Comparison of ENCODE assay signal across 1 cellular context in genomic region chr2:32063310-32064020, GRCh38.
TF ChIP-seq lines count a peak whose summit lies in the region.

TSS of gene SPAST (plus strand) at chr2:32063556. CDS start at chr2:32063832, 276 bp downstream.

TF ChIP-seq in HepG2, 621 proteins besides CTCF, POLR2A, EP300 and RAD21 (continued from another document and continues in another):
- TF ChIP-seq TFDP1 (CRISPR knock-in tag; IDR thresholded peaks at IDR 0.05; ENCODE audit: borderline replicate concordance) = peak; percentile 66
- 0 out of 2 replicates have a peak, but pooled peaks have one; percentile 59 for TF ChIP-seq CREBL2 (CRISPR knock-in tag; IDR thresholded peaks at IDR 0.05; ENCODE audit: borderline replicate concordance)
- no peak; the same call in 1 of the 2 replicates for TF ChIP-seq TSC22D2 (CRISPR knock-in tag; IDR thresholded peaks at IDR 0.05; ENCODE audit: borderline replicate concordance)
- peak; percentile 80 for TF ChIP-seq ZNF883 (CRISPR knock-in tag; IDR thresholded peaks at IDR 0.05; ENCODE audit: not compliant biosample characterization)
- 0 out of 2 replicates have a peak, but pooled peaks have one; percentile 60 for TF ChIP-seq ZZZ3 (CRISPR knock-in tag; IDR thresholded peaks at IDR 0.05; ENCODE audit: borderline replicate concordance)
- no peak for TF ChIP-seq REXO4 (CRISPR knock-in tag; IDR thresholded peaks at IDR 0.05; ENCODE audit: borderline replicate concordance)
- TF ChIP-seq SP4 (CRISPR knock-in tag; IDR thresholded peaks at IDR 0.05) = peak; percentile 88; the same call in 1 of the 2 replicates
- peak; percentile 95 for TF ChIP-seq FOXA3 (CRISPR knock-in tag; IDR thresholded peaks at IDR 0.05)
- no peak for TF ChIP-seq ATAD3A (CRISPR knock-in tag; IDR thresholded peaks at IDR 0.05)
- TF ChIP-seq SMAD3 (CRISPR knock-in tag; IDR thresholded peaks at IDR 0.05) = peak; percentile 93
- TF ChIP-seq TRAFD1 (CRISPR knock-in tag; IDR thresholded peaks at IDR 0.05; ENCODE audit: borderline replicate concordance) = no peak
- no peak for TF ChIP-seq ATM (IDR thresholded peaks at IDR 0.05; ENCODE audit: borderline replicate concordance)
- no peak for TF ChIP-seq PAX8 (CRISPR knock-in tag; IDR thresholded peaks at IDR 0.05; ENCODE audit: borderline replicate concordance)
- TF ChIP-seq ZNF414 (CRISPR knock-in tag; IDR thresholded peaks at IDR 0.05) = no peak
- TF ChIP-seq ZNF552 (CRISPR knock-in tag; IDR thresholded peaks at IDR 0.05; ENCODE audit: borderline replicate concordance) = no peak
- TF ChIP-seq NAIF1 (CRISPR knock-in tag; IDR thresholded peaks at IDR 0.05; ENCODE audit: borderline replicate concordance) = no peak; the same call in 1 of the 2 replicates
- TF ChIP-seq THAP8 (CRISPR knock-in tag; IDR thresholded peaks at IDR 0.05; ENCODE audit: borderline replicate concordance) = no peak; the same call in 1 of the 2 replicates
- peak; percentile 78 for TF ChIP-seq HNRNPLL (IDR thresholded peaks at IDR 0.05; ENCODE audit: low read depth, low read length, poor library complexity, severe bottlenecking)
- TF ChIP-seq ZNF891 (CRISPR knock-in tag; IDR thresholded peaks at IDR 0.05) = peak; percentile 75
- TF ChIP-seq ARID2 (CRISPR knock-in tag; IDR thresholded peaks at IDR 0.05; ENCODE audit: borderline replicate concordance) = no peak
- 0 out of 2 replicates have a peak, but pooled peaks have one; percentile 37 for TF ChIP-seq ZNF775 (CRISPR knock-in tag; IDR thresholded peaks at IDR 0.05; ENCODE audit: borderline replicate concordance)
- TF ChIP-seq ZNF629 (CRISPR knock-in tag; conservative IDR thresholded peaks at IDR 0.05) = 0 out of 2 replicates have a peak, but pooled peaks have one; percentile 30
- TF ChIP-seq ZNF704 (CRISPR knock-in tag; IDR thresholded peaks at IDR 0.05; ENCODE audit: borderline replicate concordance) = 0 out of 2 replicates have a peak, but pooled peaks have one; percentile 65
- TF ChIP-seq ZBTB37 (CRISPR knock-in tag; IDR thresholded peaks at IDR 0.05) = no peak
- no peak for TF ChIP-seq ZFP36L2 (CRISPR knock-in tag; IDR thresholded peaks at IDR 0.05)
- peak; percentile 73; the same call in 1 of the 2 replicates for TF ChIP-seq ZNF746 (CRISPR knock-in tag; IDR thresholded peaks at IDR 0.05)
- no peak for TF ChIP-seq ZBTB46 (CRISPR knock-in tag; IDR thresholded peaks at IDR 0.05; ENCODE audit: borderline replicate concordance)
- TF ChIP-seq ATF7-NPFF (CRISPR knock-in tag; IDR thresholded peaks at IDR 0.05; ENCODE audit: low read depth) = peak; percentile 18; the same call in 1 of the 2 replicates
- no peak for TF ChIP-seq ZBTB7A (CRISPR knock-in tag; IDR thresholded peaks at IDR 0.05)
- no peak for TF ChIP-seq NBN (conservative IDR thresholded peaks at IDR 0.05)
- peak; percentile 93; the same call in 1 of the 2 replicates for TF ChIP-seq MIER3 (CRISPR knock-in tag; IDR thresholded peaks at IDR 0.05; ENCODE audit: borderline replicate concordance)
- no peak for TF ChIP-seq HNRNPUL1 (IDR thresholded peaks at IDR 0.05; ENCODE audit: low read depth, low read length)
- no peak for TF ChIP-seq CEBPZ (IDR thresholded peaks at IDR 0.05; ENCODE audit: low read length)
- no peak for TF ChIP-seq GPBP1L1 (CRISPR knock-in tag; IDR thresholded peaks at IDR 0.05)
- TF ChIP-seq THAP9 (CRISPR knock-in tag; IDR thresholded peaks at IDR 0.05; ENCODE audit: borderline replicate concordance) = peak; percentile 83; the same call in 1 of the 2 replicates
- peak; percentile 51 for TF ChIP-seq RBM22 (optimal IDR thresholded peaks at IDR 0.05; ENCODE audit: low read length)
